Comparison of ENCODE assay signal across 25 cellular contexts in genomic region chr3:176041812-176042211, GRCh38.
DNase-seq lines count a peak whose midpoint lies in the region; ATAC-seq and TF ChIP-seq lines count a peak whose summit lies in the region.
"Had no signal": no experiment of that assay in that cellular context is flagged by ENCODE, and none has a peak within 500 bp of the region (broad histone marks: within the 10 kb centered on the region; RNA-seq: fewer than 3 reads in every experiment).

No MANE protein-coding gene starts in this region.

- POLR2A ChIA-PET in HEK293T (lab: Yijun Ruan, JAX): no interaction called here

- H3K4me2 ChIP-seq in neural progenitor cell: no peak overlapping the region

- no peak overlapping the region for H3K27ac Mint-ChIP-seq in activated T-helper 17 cell treated with anti-CD3 and anti-CD28 coated beads, Interleukin-2, amount 50 U/mL, for 72 hours
- no peak overlapping the region for H3K27ac Mint-ChIP-seq in neural progenitor cell
- H3K27ac Mint-ChIP-seq: activated naive CD8-positive, alpha-beta T cell; activated T-helper 2 cell treated with anti-CD3 and anti-CD28 coated beads, Interferon-gamma antibody, Interleukin-2, Interleukin-4, amounts not matched to agents 10 μg/mL and 5 μg/mL and 100 μg/mL, durations not matched to agents 14 hours and 24 hours and 36 hours; CD4-positive, alpha-beta T cell; endodermal cell; IgD-negative memory B cell had no signal

- no peaks in the 10 kb centered on the region for H4K20me1 ChIP-seq in neural progenitor cell (ENCODE audit: low read depth)

- no peaks in the 10 kb centered on the region for H3K36me3 ChIP-seq in neural progenitor cell
- H3K36me3 ChIP-seq: breast epithelium, colonic mucosa, esophagus squamous epithelium, prostate gland, suprapubic skin, vagina had no signal

- H3K4me3 ChIP-seq in AG10803 (ENCODE audit: low read length) (no peak overlapping the region), astrocyte of the spinal cord (ENCODE audit: low read depth, low read length) (no peak overlapping the region), neural progenitor cell (no peak overlapping the region)
- H3K4me3 ChIP-seq: breast epithelium, colonic mucosa, esophagus squamous epithelium, prostate gland, suprapubic skin, vagina had no signal

- no peak overlapping the region for H3K27ac ChIP-seq in neural progenitor cell
- H3K27ac ChIP-seq: breast epithelium, colonic mucosa, esophagus squamous epithelium, HL-60, prostate gland, suprapubic skin, vagina had no signal

- H3K79me2 ChIP-seq in neural progenitor cell (ENCODE audit: low read depth): no peaks in the 10 kb centered on the region

- peaks cover 3% of the 10 kb centered on the region for H3K9me3 Mint-ChIP-seq in activated T-helper 17 cell treated with anti-CD3 and anti-CD28 coated beads, Interleukin-2, amount 50 U/mL, for 72 hours
- H3K9me3 Mint-ChIP-seq in neural progenitor cell: no peaks in the 10 kb centered on the region
- H3K9me3 Mint-ChIP-seq: endodermal cell, nephron progenitor cell had no signal

- H3F3A ChIP-seq in neural progenitor cell (ENCODE audit: low read depth): no peaks in the 10 kb centered on the region

- no peaks in the 10 kb centered on the region for H3K27me3 ChIP-seq in neural progenitor cell
- H3K27me3 ChIP-seq: breast epithelium, colonic mucosa, esophagus squamous epithelium, suprapubic skin, vagina had no signal

- H3K4me3 Mint-ChIP-seq in activated T-helper 17 cell treated with anti-CD3 and anti-CD28 coated beads, Interleukin-2, amount 50 U/mL, for 72 hours: no peak overlapping the region
- no peak overlapping the region for H3K4me3 Mint-ChIP-seq in neural progenitor cell
- H3K4me3 Mint-ChIP-seq: activated naive CD8-positive, alpha-beta T cell; CD4-positive, alpha-beta T cell; endodermal cell; IgD-negative memory B cell; nephron progenitor cell had no signal

- CTCF ChIA-PET in HEK293T (lab: Yijun Ruan, JAX): no interaction called here

- in situ Hi-C loops in astrocyte of the spinal cord (cut with HindIII; ENCODE audit: low sequenced_read_pairs): no loop called here

- H3K9me3 ChIP-seq in neural progenitor cell (ENCODE audit: low read depth): no peaks in the 10 kb centered on the region
- H3K9me3 ChIP-seq: breast epithelium, colonic mucosa, esophagus squamous epithelium, prostate gland, suprapubic skin, vagina had no signal

- H3K4me1 ChIP-seq in neural progenitor cell: no peaks in the 10 kb centered on the region
- H3K4me1 ChIP-seq: breast epithelium, colonic mucosa, esophagus squamous epithelium, prostate gland, suprapubic skin had no signal

- H3K36me3 Mint-ChIP-seq in activated T-helper 17 cell treated with anti-CD3 and anti-CD28 coated beads, Interleukin-2, amount 50 U/mL, for 72 hours (ENCODE audit: low read depth): no peaks in the 10 kb centered on the region
- H3K36me3 Mint-ChIP-seq in neural progenitor cell: no peaks in the 10 kb centered on the region
- H3K36me3 Mint-ChIP-seq: activated naive CD8-positive, alpha-beta T cell; IgD-negative memory B cell had no signal

- H3K27me3 Mint-ChIP-seq in activated T-helper 17 cell treated with anti-CD3 and anti-CD28 coated beads, Interleukin-2, amount 50 U/mL, for 72 hours: no peaks in the 10 kb centered on the region
- H3K27me3 Mint-ChIP-seq in neural progenitor cell (ENCODE audit: insufficient read depth, low read depth): no peaks in the 10 kb centered on the region
- H3K27me3 Mint-ChIP-seq: activated naive CD8-positive, alpha-beta T cell; CD4-positive, alpha-beta T cell; IgD-negative memory B cell had no signal

- peak; percentile 36 for DNase-seq in AG10803 (ENCODE audit: low read depth)
- DNase-seq in HS-5 (ENCODE audit: low read depth): peak; percentile 33
- peak; percentile 9 for DNase-seq in astrocyte of the spinal cord (ENCODE audit: low read depth, low spot score)
- DNase-seq in middle frontal gyrus (ENCODE audit: extremely low spot score, low spot score): peak; percentile 20
- no peak for DNase-seq in HEK293T (ENCODE audit: extremely low spot score)
- no peak for DNase-seq in neural progenitor cell (ENCODE audit: low spot score)
- DNase-seq: CD4-positive, alpha-beta T cell; colonic mucosa; DMS79; endodermal cell; esophagus squamous epithelium; head of caudate nucleus; NCI-H2081 treated with DMSO at 0.1 percent for 48 hours; nephron progenitor cell; RPMI8226 had no signal

- H3K9ac ChIP-seq in neural progenitor cell: no peak overlapping the region

- no peaks in the 10 kb centered on the region for H3K4me1 Mint-ChIP-seq in activated T-helper 17 cell treated with anti-CD3 and anti-CD28 coated beads, Interleukin-2, amount 50 U/mL, for 72 hours
- no peaks in the 10 kb centered on the region for H3K4me1 Mint-ChIP-seq in neural progenitor cell
- H3K4me1 Mint-ChIP-seq: endodermal cell, IgD-negative memory B cell, nephron progenitor cell had no signal

- TF ChIP-seq CTCF in AG10803 (conservative IDR thresholded peaks at IDR 0.05; ENCODE audit: low read length): no peak
- no peak for TF ChIP-seq CTCF in astrocyte of the spinal cord (IDR thresholded peaks at IDR 0.05; ENCODE audit: low read depth, low read length)
- TF ChIP-seq CTCF in neural progenitor cell (IDR thresholded peaks at IDR 0.05): no peak

- ATAC-seq in activated T-helper 17 cell treated with anti-CD3 and anti-CD28 coated beads, Interleukin-2, amount 50 U/mL, for 72 hours (replicated peaks): no peak
- ATAC-seq in HG03159 (IDR thresholded peaks at IDR 0.05; ENCODE audit: unreplicated experiment): no peak

- H2AFZ ChIP-seq in neural progenitor cell (replicated peaks): no peak overlapping the region

TF ChIP-seq in HEK293T, 16 proteins besides CTCF, POLR2A, EP300 and RAD21:
- TF ChIP-seq SUZ12 (IDR thresholded peaks at IDR 0.05) (no peak), TARDBP (IDR thresholded peaks at IDR 0.05) (no peak), ARNT (IDR thresholded peaks at IDR 0.05) (no peak), BHLHE40 (IDR thresholded peaks at IDR 0.05; ENCODE audit: borderline replicate concordance) (no peak), SP1 (IDR thresholded peaks at IDR 0.05) (no peak), NFRKB (IDR thresholded peaks at IDR 0.05) (no peak), ELF4 (IDR thresholded peaks at IDR 0.05) (no peak), FOXM1 (IDR thresholded peaks at IDR 0.05; ENCODE audit: borderline replicate concordance) (no peak), HDGF (IDR thresholded peaks at IDR 0.05; ENCODE audit: borderline replicate concordance) (no peak), FOXA1 (IDR thresholded peaks at IDR 0.05) (no peak), ZNF384 (IDR thresholded peaks at IDR 0.05) (no peak), FOXK2 (IDR thresholded peaks at IDR 0.05) (no peak), L3MBTL2 (conservative IDR thresholded peaks at IDR 0.05) (no peak), CTBP1 (IDR thresholded peaks at IDR 0.05; ENCODE audit: borderline replicate concordance) (no peak), LEF1 (IDR thresholded peaks at IDR 0.05; ENCODE audit: borderline replicate concordance) (no peak)
- TF ChIP-seq, protein P1, sequence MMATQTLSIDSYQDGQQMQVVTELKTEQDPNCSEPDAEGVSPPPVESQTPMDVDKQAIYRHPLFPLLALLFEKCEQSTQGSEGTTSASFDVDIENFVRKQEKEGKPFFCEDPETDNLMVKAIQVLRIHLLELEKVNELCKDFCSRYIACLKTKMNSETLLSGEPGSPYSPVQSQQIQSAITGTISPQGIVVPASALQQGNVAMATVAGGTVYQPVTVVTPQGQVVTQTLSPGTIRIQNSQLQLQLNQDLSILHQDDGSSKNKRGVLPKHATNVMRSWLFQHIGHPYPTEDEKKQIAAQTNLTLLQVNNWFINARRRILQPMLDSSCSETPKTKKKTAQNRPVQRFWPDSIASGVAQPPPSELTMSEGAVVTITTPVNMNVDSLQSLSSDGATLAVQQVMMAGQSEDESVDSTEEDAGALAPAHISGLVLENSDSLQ (IDR thresholded peaks at IDR 0.05): no peak

Comparison
In these comparisons a context has a peak if more than half of its experiments do, and no peak if none do; other contexts are left out.
1. DNase-seq: peak in AG10803 (single experiment), HS-5 (single experiment), astrocyte of the spinal cord (single experiment) and middle frontal gyrus (single experiment); none in HEK293T (single experiment) and neural progenitor cell (single experiment).